Comparison of ENCODE assay signal across 1 cellular context in the genomic region with DNA sequence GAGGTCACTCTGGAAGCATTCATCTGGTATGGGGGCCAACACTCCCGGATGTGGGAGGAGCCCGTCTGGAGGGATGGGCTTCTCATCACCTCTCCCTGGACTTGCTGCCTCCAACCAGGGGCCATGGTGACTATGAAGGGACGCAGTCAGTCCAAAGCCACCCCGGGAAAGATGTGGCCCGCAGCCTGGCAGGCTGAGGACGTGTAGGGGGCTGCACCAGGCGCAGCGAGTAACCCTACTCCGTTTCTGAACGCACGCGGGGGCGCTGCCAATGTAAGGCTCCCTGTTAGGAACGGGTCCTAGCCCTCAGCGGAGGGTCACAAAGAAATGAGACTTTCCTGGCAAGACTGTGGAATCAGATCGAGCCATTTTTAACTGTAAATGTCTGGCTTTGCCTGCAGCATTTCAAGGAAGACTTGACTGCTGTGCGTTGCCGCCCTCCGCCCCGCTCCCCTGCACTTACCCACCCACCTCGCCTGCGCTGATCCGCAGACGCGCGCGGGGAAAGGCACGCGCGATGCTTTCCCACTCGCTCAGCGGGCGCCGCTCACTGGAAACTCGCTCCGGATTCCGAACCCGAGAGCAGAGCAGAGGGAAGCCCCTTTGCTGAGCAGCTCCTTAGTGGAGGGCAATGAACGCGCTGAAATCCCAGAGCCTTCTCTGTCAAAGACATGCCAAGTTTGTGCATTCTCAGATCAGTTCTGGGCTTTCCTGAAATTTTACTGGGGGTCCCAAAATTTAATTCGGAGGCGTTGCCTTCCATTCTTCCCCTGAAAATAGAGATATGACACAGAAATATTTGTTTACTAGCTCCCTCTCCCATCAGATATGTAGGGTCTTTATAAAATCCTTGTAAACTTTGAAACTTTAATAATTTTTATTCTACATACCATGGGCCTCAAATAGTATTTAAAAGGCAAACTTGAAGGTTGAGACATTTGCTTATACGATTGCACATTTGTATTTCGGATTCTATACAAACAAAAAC.
TF ChIP-seq lines count a peak whose summit lies in the region.

No MANE protein-coding gene starts in this region.

TF ChIP-seq in GM23338, 12 proteins besides CTCF, POLR2A, EP300 and RAD21 (continued from another document):
- TF ChIP-seq ZNF462 (CRISPR knock-in tag; IDR thresholded peaks at IDR 0.05) (peak; percentile 25; the same call in 1 of the 2 replicates), NANOG (IDR thresholded peaks at IDR 0.05; ENCODE audit: borderline replicate concordance) (no peak), POLR2AphosphoS5 (IDR thresholded peaks at IDR 0.05; ENCODE audit: low read depth) (peak; percentile 80)
